In genomic region chr11:19696904-19697303, GRCh38 we compare ENCODE assay signal across 16 cellular contexts. TPM values are rescaled to one million over a fixed set of nuclear protein-coding genes. Genes with fewer than 3 reads are reported as not detected.
DNase-seq lines count a peak whose midpoint lies in the region; ATAC-seq, FAIRE-seq and TF ChIP-seq lines count a peak whose summit lies in the region.
"Had no signal": no experiment of that assay in that cellular context is flagged by ENCODE, and none has a peak within 500 bp of the region (broad histone marks: within the 10 kb centered on the region; RNA-seq: fewer than 3 reads in every experiment).

No MANE protein-coding gene starts in this region.

- H4K8ac ChIP-seq in H1 (ENCODE audit: extremely low read depth, insufficient read depth, low read length) = no peak overlapping the region

- TF ChIP-seq POLR2A in H1 (IDR thresholded peaks at IDR 0.05; ENCODE audit: control extremely low read depth in 1 of 2, low read depth in 2 of 2, low read length in 2 of 2) = no peak

- no peak overlapping the region for H2AFZ ChIP-seq in H1 (ENCODE audit: low read length)

- no peak for FAIRE-seq in H1 (lab: Jason Lieb, UNC)
- FAIRE-seq: GM12878 had no signal

- H3K36me3 ChIP-seq in heart right ventricle (no peaks in the 10 kb centered on the region), H1 (ENCODE audit: control insufficient read depth in 2 of 4, insufficient read depth in 4 of 4, low read length in 3 of 4) (no peaks in the 10 kb centered on the region), rectal smooth muscle tissue (ENCODE audit: control insufficient read depth, insufficient read depth, low read length) (no peaks in the 10 kb centered on the region)
- H3K36me3 ChIP-seq: BLaER1 treated with 17β-estradiol and CSF1 and Interleukin-3, amounts not matched to agents 10 nM and 100 nM; HAP-1 had no signal

- H4K91ac ChIP-seq in H1 (replicated peaks; ENCODE audit: insufficient read length, low read length) = no peak overlapping the region

- no peaks in the 10 kb centered on the region for H3K27me3 ChIP-seq in heart right ventricle
- H3K27me3 ChIP-seq in right cardiac atrium (ENCODE audit: control insufficient read depth, insufficient read depth) = no peaks in the 10 kb centered on the region
- H3K27me3 ChIP-seq in H1 (replicated peaks in 1 of 4; ENCODE audit: control insufficient read depth in 3 of 4, extremely low read depth in 1 of 4, insufficient read depth in 3 of 4, low read length in 3 of 4) = no peaks in the 10 kb centered on the region; a peak in 1 of 7 replicates
- no peaks in the 10 kb centered on the region for H3K27me3 ChIP-seq in rectal smooth muscle tissue (ENCODE audit: control insufficient read depth, insufficient read depth, low read length)
- no peaks in the 10 kb centered on the region for H3K27me3 ChIP-seq in CD4-positive, alpha-beta T cell (ENCODE audit: control insufficient read depth, insufficient read depth, low read length)
- H3K27me3 ChIP-seq: BLaER1 treated with 17β-estradiol and CSF1 and Interleukin-3, amounts not matched to agents 10 nM and 100 nM had no signal

- no peak overlapping the region for H3K56ac ChIP-seq in H1 (replicated peaks; ENCODE audit: insufficient read length, low read depth, low read length)

- no peak overlapping the region for H4K5ac ChIP-seq in H1 (ENCODE audit: insufficient read length, low read depth, low read length)

- no peak for ATAC-seq in heart right ventricle
- ATAC-seq in right cardiac atrium = no peak
- no peak for ATAC-seq in HG03354 (IDR thresholded peaks at IDR 0.05; ENCODE audit: poor library complexity, severe bottlenecking, unreplicated experiment)
- ATAC-seq in CD4-positive, alpha-beta T cell (ENCODE audit: poor library complexity) = no peak
- ATAC-seq: GM12878 had no signal

- H3K27ac Mint-ChIP-seq in CD4-positive, alpha-beta T cell = no peak overlapping the region
- H3K27ac Mint-ChIP-seq: B cell; CD8-positive, alpha-beta memory T cell had no signal

- H2BK5ac ChIP-seq in H1 (ENCODE audit: low read depth, low read length) = no peak overlapping the region

- DNase-seq in heart right ventricle = no peak
- DNase-seq in right cardiac atrium = no peak
- no peak for DNase-seq in H1 (ENCODE audit: low read depth in 1 of 2, low spot score in 2 of 2)
- DNase-seq in CD4-positive, alpha-beta T cell = no peak
- DNase-seq: CD8-positive, alpha-beta memory T cell; COR-L47; DMS53; DND-41; EL had no signal

- H3K9me3 Mint-ChIP-seq in CD4-positive, alpha-beta T cell = no peaks in the 10 kb centered on the region
- H3K9me3 Mint-ChIP-seq: CD8-positive, alpha-beta memory T cell had no signal

- peaks cover 0 to 3% (median 0%) of the 10 kb centered on the region in 11 donors for H3K9me3 ChIP-seq in heart right ventricle
- no peaks in the 10 kb centered on the region for H3K9me3 ChIP-seq in right cardiac atrium (ENCODE audit: control insufficient read depth, low read length)
- H3K9me3 ChIP-seq in H1 (ENCODE audit: insufficient read depth in 2 of 2, low read depth in 1 of 2, low read length in 1 of 2) = no peaks in the 10 kb centered on the region
- no peaks in the 10 kb centered on the region for H3K9me3 ChIP-seq in CD4-positive, alpha-beta T cell (ENCODE audit: control insufficient read depth, low read length)
- H3K9me3 ChIP-seq: BLaER1 treated with 17β-estradiol and CSF1 and Interleukin-3, amounts not matched to agents 10 nM and 100 nM; HAP-1 had no signal

- no peak overlapping the region; a peak in 1 of 4 replicates for H3K4me2 ChIP-seq in H1 (ENCODE audit: insufficient read depth in 1 of 2, low read depth in 2 of 2, low read length in 2 of 2)
- H3K4me2 ChIP-seq: BLaER1 treated with 17β-estradiol and CSF1 and Interleukin-3, amounts not matched to agents 10 nM and 100 nM had no signal

- no peak overlapping the region for H3K14ac ChIP-seq in H1 (ENCODE audit: insufficient read length)

- no peaks in the 10 kb centered on the region for H3K23me2 ChIP-seq in H1 (ENCODE audit: low read depth, low read length)

- no peak overlapping the region for H2AK5ac ChIP-seq in H1 (ENCODE audit: low read depth, low read length)

- H3K4ac ChIP-seq in H1 (replicated peaks; ENCODE audit: insufficient read length, low read depth, low read length) = no peak overlapping the region

- no peaks in the 10 kb centered on the region for H3K4me1 Mint-ChIP-seq in CD4-positive, alpha-beta T cell (ENCODE audit: low read depth)
- H3K4me1 Mint-ChIP-seq: B cell; CD8-positive, alpha-beta memory T cell had no signal

- 97% methylated on average over 4 of the region's 4 CpGs for WGBS in heart right ventricle, 2 donors
- 97% methylated on average over 4 of the region's 4 CpGs for WGBS in right cardiac atrium
- WGBS in H1 (ENCODE audit: extremely low coverage in 1 of 2, insufficient coverage in 1 of 2, insufficient read length in 1 of 2, insufficient replicate concordance in 2 of 2, low coverage in 1 of 2, low lambda C conversion rate in 2 of 2, missing lambda C conversion rate in 1 of 2), 2 experiments = 88% methylated on average over 4 of the region's 4 CpGs; no CpG with 5 or more reads in 1 of the 2 experiments

- H3K36me3 Mint-ChIP-seq in CD4-positive, alpha-beta T cell (ENCODE audit: low read depth) = no peaks in the 10 kb centered on the region

- H3K79me1 ChIP-seq in H1 (ENCODE audit: low read depth, low read length) = no peaks in the 10 kb centered on the region

- H3K4me3 ChIP-seq in heart right ventricle = no peak overlapping the region
- H3K4me3 ChIP-seq in right cardiac atrium (ENCODE audit: low read length) = no peak overlapping the region
- H3K4me3 ChIP-seq in H1 (ENCODE audit: extremely low read depth in 1 of 4, insufficient read depth in 2 of 4, low read depth in 3 of 4, low read length in 4 of 4) = no peak overlapping the region
- no peak overlapping the region for H3K4me3 ChIP-seq in rectal smooth muscle tissue (ENCODE audit: low read length)
- H3K4me3 ChIP-seq: BLaER1 treated with 17β-estradiol and CSF1 and Interleukin-3, amounts not matched to agents 10 nM and 100 nM; GM12878; HAP-1 had no signal

- TF ChIP-seq CTCF in heart right ventricle (IDR thresholded peaks at IDR 0.05) (no peak), H1 (IDR thresholded peaks at IDR 0.05; ENCODE audit: control extremely low read depth in 1 of 3, insufficient read depth in 1 of 3, low read depth in 1 of 3, low read length in 3 of 3) (no peak)
- no peak for TF ChIP-seq CTCF in CD4-positive, alpha-beta T cell (IDR thresholded peaks at IDR 0.05)

- peaks cover 0 to 55% (median 37%) of the 10 kb centered on the region in 9 donors for H3K4me1 ChIP-seq in heart right ventricle
- H3K4me1 ChIP-seq in right cardiac atrium (ENCODE audit: control insufficient read depth, insufficient read depth, low read length) = peaks cover 13% of the 10 kb centered on the region
- H3K4me1 ChIP-seq in H1 (replicated peaks in 1 of 4; ENCODE audit: control insufficient read depth in 3 of 4, insufficient read depth in 4 of 4, low read length in 3 of 4) = peaks cover 0 to 11% (median 6%) of the 10 kb centered on the region in 4 experiments; a peak in 5 of 7 replicates
- peaks cover 12% of the 10 kb centered on the region for H3K4me1 ChIP-seq in rectal smooth muscle tissue (ENCODE audit: control insufficient read depth, insufficient read depth, low read length)
- H3K4me1 ChIP-seq: BLaER1 treated with 17β-estradiol and CSF1 and Interleukin-3, amounts not matched to agents 10 nM and 100 nM; HAP-1 had no signal

- H3K27ac ChIP-seq in heart right ventricle = peak overlapping the region in 6 of 10 donors; percentile 42 to 80 (median 60)
- H3K27ac ChIP-seq in right cardiac atrium (ENCODE audit: low read length) = no peak overlapping the region
- no peak overlapping the region for H3K27ac ChIP-seq in H1 (ENCODE audit: low read depth, low read length)
- peak overlapping the region; percentile 62 for H3K27ac ChIP-seq in rectal smooth muscle tissue (ENCODE audit: low read depth, low read length)
- H3K27ac ChIP-seq in CD4-positive, alpha-beta T cell (ENCODE audit: low read depth, low read length) = no peak overlapping the region
- H3K27ac ChIP-seq: BLaER1 treated with 17β-estradiol and CSF1 and Interleukin-3, amounts not matched to agents 10 nM and 100 nM; HL-60 had no signal

- H3K9ac ChIP-seq in H1 (replicated peaks in 1 of 4; ENCODE audit: extremely low read depth in 1 of 4, low read depth in 3 of 4, low read length in 3 of 4) (no peak overlapping the region), rectal smooth muscle tissue (ENCODE audit: low read length) (no peak overlapping the region)
- H3K9ac ChIP-seq: BLaER1 treated with 17β-estradiol and CSF1 and Interleukin-3, amounts not matched to agents 10 nM and 100 nM had no signal

- POLR2A ChIA-PET in H1 (lab: Charles Lee; ENCODE audit: partially characterized antibody) = no interaction called here
- POLR2A ChIA-PET in CD4-positive, alpha-beta T cell (lab: Charles Lee) = no interaction called here

- no peak overlapping the region for H2BK15ac ChIP-seq in H1 (ENCODE audit: low read length)

- no peak overlapping the region for H3K23ac ChIP-seq in H1 (ENCODE audit: insufficient read length)

- H4K20me1 ChIP-seq in H1 (replicated peaks in 1 of 2; ENCODE audit: control insufficient read depth in 1 of 2, insufficient read depth in 2 of 2, low read length in 2 of 2) = no peaks in the 10 kb centered on the region
- H4K20me1 ChIP-seq: BLaER1 treated with 17β-estradiol and CSF1 and Interleukin-3, amounts not matched to agents 10 nM and 100 nM had no signal

- no peaks in the 10 kb centered on the region for H3K79me2 ChIP-seq in H1 (ENCODE audit: control insufficient read depth in 1 of 2, insufficient read depth in 2 of 2, low read length in 2 of 2)

- H3K27me3 Mint-ChIP-seq in CD4-positive, alpha-beta T cell = peaks cover 25% of the 10 kb centered on the region

- no peak overlapping the region for H3K18ac ChIP-seq in H1 (ENCODE audit: extremely low read depth, low read length)

- no peak overlapping the region for H2BK120ac ChIP-seq in H1 (replicated peaks; ENCODE audit: low read depth, low read length)

- H3K4me3 Mint-ChIP-seq in CD4-positive, alpha-beta T cell = no peak overlapping the region
- H3K4me3 Mint-ChIP-seq: B cell; CD8-positive, alpha-beta memory T cell had no signal

- CTCF ChIA-PET in H1 (lab: Charles Lee; ENCODE audit: partially characterized antibody) = interaction anchor here (2.8 to 3.4 kb wide), 2 partner anchors 46 to 133 kb away, joined by 12 to 16 read pairs; no protein-coding TSS in a partner anchor
- CTCF ChIA-PET in CD4-positive, alpha-beta T cell (lab: Charles Lee) = no interaction called here

- no peak overlapping the region for H2BK20ac ChIP-seq in H1 (ENCODE audit: low read length)

- no peak overlapping the region for H2BK12ac ChIP-seq in H1 (ENCODE audit: low read depth, low read length)

- TF ChIP-seq EP300 in H1 (IDR thresholded peaks at IDR 0.05; ENCODE audit: borderline replicate concordance in 1 of 2, low read depth in 2 of 2, low read length in 2 of 2) = no peak

- TF ChIP-seq RAD21 in H1 (IDR thresholded peaks at IDR 0.05 in 1 of 2, conservative IDR thresholded peaks at IDR 0.05 in 1 of 2; ENCODE audit: low read depth in 2 of 2, low read length in 2 of 2) = no peak

- intact Hi-C loops in heart right ventricle (cut with DNase I) (no loop called here), right cardiac atrium (cut with DNase I) (no loop called here)
- intact Hi-C loops in CD4-positive, alpha-beta T cell (cut with DNase I, micrococcal nuclease) = loop anchor here in 1 of 2 experiments (5.0 kb wide), 1 partner anchor 35 kb away; no protein-coding TSS in a partner anchor

RNA-seq across cellular contexts. Expression of gene NAV2, which starts 15.7 kb away (rescaled TPM):
- total RNA-seq in heart right ventricle = 10 to 100 TPM; 11.3 to 34.7 (median 23.7) TPM
- polyA plus RNA-seq in heart right ventricle = 1 to 10 TPM; 6.9 to 9.1 TPM
- 10 to 100 TPM in 2 of 4 donors, 1 to 10 TPM in 2; 7.9 to 12.9 (median 10.1) TPM for total RNA-seq in right cardiac atrium
- 4.4 TPM for polyA plus RNA-seq in right cardiac atrium
- total RNA-seq in H1 (2021; fragmentation: NEBNext Ultra II Directional; extraction: Animal tissue kit (Norgen Biotek cat#: 25700)) = 66.9 and 73.6 TPM in 2 replicates
- polyA plus RNA-seq in H1 (2011; rRNA removed) = 35.2 and 35.6 TPM in 2 replicates
- 21.6 TPM for polyA plus RNA-seq in H1 (2011; cell fraction: cytosol; rRNA removed)
- polyA plus RNA-seq in H1 (2011; cell fraction: nucleus; rRNA removed) = 81.7 TPM
- polyA plus RNA-seq in H1 (2012, experiment 1 of 2) = 40.1 to 57.0 TPM (median 50.4 TPM) in 4 replicates
- 6.8 TPM for polyA plus RNA-seq in H1 (2012, experiment 2 of 2)
- polyA plus RNA-seq in H1 (2013, experiment 1 of 2) = 20.8 TPM
- 18.0 TPM for polyA plus RNA-seq in H1 (2013, experiment 2 of 2)
- 96.9 and 105 TPM in 2 replicates for polyA minus RNA-seq in H1 (2011; rRNA and poly(A)+ RNA removed)
- 61.2 TPM for polyA minus RNA-seq in H1 (2011; cell fraction: cytosol; rRNA and poly(A)+ RNA removed)
- 145 TPM for polyA minus RNA-seq in H1 (2011; cell fraction: nucleus; rRNA and poly(A)+ RNA removed)
- under 1 TPM; 0.55 to 0.64 TPM for total RNA-seq in CD4-positive, alpha-beta T cell

Comparison
In these comparisons a context has a peak if more than half of its experiments do, and no peak if none do; other contexts are left out.
1. H3K27ac ChIP-seq: peak in heart right ventricle (6 of 10) and rectal smooth muscle tissue (single experiment); none in right cardiac atrium (single experiment), H1 (single experiment) and CD4-positive, alpha-beta T cell (single experiment).
2. RNA of gene NAV2, which starts 15.7 kb away (total RNA-seq): 66.9 to 73.6 TPM in H1, 11.3 to 34.7 TPM in heart right ventricle and 7.9 to 12.9 TPM in right cardiac atrium; 0.55 to 0.64 TPM in CD4-positive, alpha-beta T cell; every median in the first group is over 4 times any median in the second.